1 cellular context compared by ENCODE assay signal in genomic region chr9:35001803-35002502, GRCh38.
A peak's percentile ranks its signal among the peaks of the same experiment; 100 is the strongest.
TF ChIP-seq lines count a peak whose summit lies in the region.

No MANE protein-coding gene starts in this region.

TF ChIP-seq in GM12878, 131 proteins besides CTCF, POLR2A, EP300 and RAD21 (continued from another document):
- TF ChIP-seq BCLAF1 (IDR thresholded peaks at IDR 0.05) (no peak), CHD2 (IDR thresholded peaks at IDR 0.05; ENCODE audit: borderline replicate concordance, low read depth, low read length) (no peak), TCF12 (IDR thresholded peaks at IDR 0.05; ENCODE audit: low read depth, low read length) (0 out of 2 replicates have a peak, but pooled peaks have one; percentile 28), CREM (IDR thresholded peaks at IDR 0.05; ENCODE audit: low read depth) (peak; percentile 70; the same call in 1 of the 2 replicates), RUNX3 (IDR thresholded peaks at IDR 0.05; ENCODE audit: low read length) (peak; percentile 69), POU2F2 (IDR thresholded peaks at IDR 0.05; ENCODE audit: borderline replicate concordance, low read depth, low read length) (no peak), CBX5 (IDR thresholded peaks at IDR 0.05; ENCODE audit: low read depth) (0 out of 2 replicates have a peak, but pooled peaks have one; percentile 3), FOXK2 (IDR thresholded peaks at IDR 0.05) (no peak), CREB1 (IDR thresholded peaks at IDR 0.05; ENCODE audit: low read depth) (peak; percentile 45; the same call in 1 of the 2 replicates), PKNOX1 (IDR thresholded peaks at IDR 0.05) (peak; percentile 89), BMI1 (IDR thresholded peaks at IDR 0.05; ENCODE audit: borderline replicate concordance) (no peak), EED (IDR thresholded peaks at IDR 0.05; ENCODE audit: low read depth) (peak; percentile 91), YBX1 (IDR thresholded peaks at IDR 0.05) (no peak)
